Comparison of ENCODE assay signal across 8 cellular contexts in the genomic region with DNA sequence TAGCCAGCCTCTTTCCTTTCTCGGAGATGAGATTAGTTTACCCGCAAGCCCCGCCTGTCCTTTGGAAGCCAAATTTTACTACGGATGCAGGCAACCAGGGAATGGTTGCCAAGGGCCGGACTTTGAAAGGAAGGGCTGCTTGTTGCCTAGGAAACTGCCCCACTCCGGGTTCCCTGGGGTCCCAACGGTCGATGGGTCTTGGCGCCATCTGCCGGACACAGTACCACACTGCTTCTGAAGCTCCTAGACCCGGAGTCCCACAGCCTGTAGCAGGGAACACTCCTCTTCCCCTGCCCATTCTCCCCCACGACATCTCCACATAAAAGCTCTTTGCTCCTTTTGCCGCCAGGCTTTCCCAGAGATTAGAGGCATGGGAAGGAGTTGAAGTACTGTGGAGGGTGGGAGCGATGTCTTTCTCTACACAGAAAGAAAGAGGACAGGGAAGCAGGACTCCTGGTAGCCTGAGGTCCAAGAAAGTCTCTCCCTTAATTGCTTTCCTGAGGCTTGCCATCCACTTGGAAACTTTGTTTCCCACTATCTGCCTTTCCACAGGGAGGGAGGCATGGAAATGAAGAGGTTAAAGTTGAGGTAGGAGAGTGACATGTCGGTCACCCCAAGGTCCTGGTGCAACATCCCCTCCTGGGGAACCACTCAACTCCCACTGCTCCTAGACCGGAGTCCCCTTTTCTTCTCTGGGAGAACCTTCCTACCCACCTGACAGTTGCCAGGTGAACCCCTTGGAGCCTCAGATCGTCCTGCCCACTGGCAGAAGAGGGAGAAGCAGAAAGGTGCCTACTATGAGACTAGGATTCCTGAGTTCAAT. TPM values are rescaled to one million over a fixed set of nuclear protein-coding genes. Genes with fewer than 3 reads are reported as not detected.
A peak's percentile ranks its signal among the peaks of the same experiment; 100 is the strongest.
DNase-seq lines count a peak whose midpoint lies in the region; ATAC-seq, FAIRE-seq and TF ChIP-seq lines count a peak whose summit lies in the region.

No MANE protein-coding gene starts in this region.

- in situ Hi-C loops in GM23248 (cut with MboI), result no loop called here
- in situ Hi-C loops in astrocyte of the cerebellum (cut with HindIII; ENCODE audit: low sequenced_read_pairs), result no loop called here

- ATAC-seq in GM18517 (IDR thresholded peaks at IDR 0.05; ENCODE audit: unreplicated experiment), result no peak

- H4K20me1 ChIP-seq in GM23248 (ENCODE audit: insufficient read depth), result no peaks in the 10 kb centered on the region
- no peaks in the 10 kb centered on the region for H4K20me1 ChIP-seq in hepatocyte (ENCODE audit: insufficient read depth, poor library complexity, severe bottlenecking)

- H3K27me3 ChIP-seq in GM23248 (replicated peaks; ENCODE audit: insufficient read depth) (no peaks in the 10 kb centered on the region), hepatocyte (peaks cover 3% of the 10 kb centered on the region), small intestine (ENCODE audit: control insufficient read depth in 2 of 2, insufficient read depth in 2 of 2, low read length in 2 of 2) (no peaks in the 10 kb centered on the region)

- H3K9ac ChIP-seq in GM23248, result no peak overlapping the region

- TF ChIP-seq CTCF in astrocyte of the cerebellum (IDR thresholded peaks at IDR 0.05; ENCODE audit: low read depth, low read length, missing control alignments) (peak; percentile 87), hepatocyte (IDR thresholded peaks at IDR 0.05; ENCODE audit: poor library complexity) (peak; percentile 89)

- H3K27ac ChIP-seq in GM23248 (no peak overlapping the region), hepatocyte (no peak overlapping the region), small intestine (ENCODE audit: low read depth in 1 of 2, low read length in 1 of 2) (no peak overlapping the region)

- no peaks in the 10 kb centered on the region for H3K9me2 ChIP-seq in GM23248 (ENCODE audit: insufficient read depth)
- no peaks in the 10 kb centered on the region for H3K9me2 ChIP-seq in hepatocyte (replicated peaks; ENCODE audit: insufficient read depth)

- no peak for FAIRE-seq in small intestine (lab: Jason Lieb, UNC)

- no peaks in the 10 kb centered on the region for H3K4me1 ChIP-seq in GM23248 (ENCODE audit: insufficient read depth)
- H3K4me1 ChIP-seq in hepatocyte (ENCODE audit: insufficient read depth), result no peaks in the 10 kb centered on the region
- H3K4me1 ChIP-seq in small intestine (ENCODE audit: control insufficient read depth in 2 of 2, insufficient read depth in 1 of 2, low read depth in 1 of 2, low read length in 1 of 2), result no peaks in the 10 kb centered on the region

- H3K9me3 ChIP-seq in GM23248 (ENCODE audit: low read depth) (no peaks in the 10 kb centered on the region), hepatocyte (ENCODE audit: low read depth) (no peaks in the 10 kb centered on the region), small intestine (ENCODE audit: control insufficient read depth, low read depth) (no peaks in the 10 kb centered on the region)

- H3K36me3 ChIP-seq in GM23248 (ENCODE audit: low read depth) (no peaks in the 10 kb centered on the region), hepatocyte (replicated peaks; ENCODE audit: insufficient read depth, low read depth) (no peaks in the 10 kb centered on the region), small intestine (ENCODE audit: control insufficient read depth in 2 of 2, insufficient read depth in 2 of 2, low read length in 2 of 2) (no peaks in the 10 kb centered on the region)

- H2AFZ ChIP-seq in GM23248 (no peak overlapping the region), hepatocyte (no peak overlapping the region)

- 0 out of 2 replicates have a peak, but pooled peaks cover 7% of the 10 kb centered on the region for H3F3A ChIP-seq in GM23248 (ENCODE audit: insufficient read depth)

- H3K4me3 ChIP-seq in GM23248 (no peak overlapping the region), astrocyte of the cerebellum (ENCODE audit: low read depth, low read length) (no peak overlapping the region), hepatocyte (no peak overlapping the region), small intestine (ENCODE audit: low read depth in 1 of 2, low read length in 2 of 2) (no peak overlapping the region)

- DNase-seq in DMS53 treated with DMSO at 0.1 percent for 48 hours (lab: John Stamatoyannopoulos, UW; ENCODE audit: unreplicated experiment) (peak; percentile 70), GM23248 (peak; percentile 81), NCI-H1092 (lab: John Stamatoyannopoulos, UW) (peak; percentile 73), T-helper 2 cell (peak in 4 of 5 experiments; percentile 42 to 54 (median 48)), astrocyte of the cerebellum (ENCODE audit: low read depth) (peak; percentile 53), hepatocyte (ENCODE audit: low spot score) (peak; percentile 83), small intestine (peak; percentile 54)

- WGBS in GM23248 (ENCODE audit: low coverage in 1 of 2, low lambda C conversion rate in 2 of 2, missing lambda C conversion rate in 2 of 2), 2 experiments, result 8 to 10% methylated on average over 17 of the region's 17 CpGs
- WGBS in hepatocyte (ENCODE audit: low lambda C conversion rate, missing lambda C conversion rate), result 10% methylated on average over 17 of the region's 17 CpGs
- WGBS in small intestine, 3 donors, result 12 to 15% (median 14%) methylated on average over 17 of the region's 17 CpGs

- H3K79me2 ChIP-seq in GM23248 (ENCODE audit: insufficient read depth), result no peaks in the 10 kb centered on the region
- no peaks in the 10 kb centered on the region for H3K79me2 ChIP-seq in hepatocyte

- H3K4me2 ChIP-seq in GM23248 (ENCODE audit: unreplicated experiment) (no peak overlapping the region), hepatocyte (peak overlapping the region; percentile 42)

RNA-seq across cellular contexts. Expression of gene IMPDH1, which starts 21.9 kb away (rescaled TPM):
- 97.3 and 104 TPM in 2 replicates for total RNA-seq in GM23248 (2014; rRNA removed; shearing (Covaris generic))
- polyA plus RNA-seq in GM23248 (2016; fragmentation: Nextera tagmentation; extraction: Ambion mirVana), result 89.9 and 93.6 TPM in 2 replicates
- 30.4 and 34.7 TPM in 2 replicates for total RNA-seq in hepatocyte
- 63.5 and 70.5 TPM in 2 replicates for polyA plus RNA-seq in hepatocyte
- 10 to 100 TPM in 2 of 3 donors, 1 to 10 TPM in 1; 4.5 to 19.0 (median 11.3) TPM for polyA plus RNA-seq in small intestine

RNA-seq across cellular contexts. Expression of gene PRRT4, which starts 26.4 kb away (rescaled TPM):
- total RNA-seq in GM23248 (2014; rRNA removed; shearing (Covaris generic)), result not detected in 2 replicates
- polyA plus RNA-seq in GM23248 (2016; fragmentation: Nextera tagmentation; extraction: Ambion mirVana) (not detected in 2 replicates), hepatocyte (3.4 and 4.1 TPM in 2 replicates), small intestine (1 to 10 TPM in 1 of 3 donors, not detected in 2; 1.3 TPM)
- 1.2 and 2.2 TPM in 2 replicates for total RNA-seq in hepatocyte

RNA-seq across cellular contexts. Expression of gene RBM28, which starts 44.2 kb away (rescaled TPM):
- total RNA-seq in GM23248 (2014; rRNA removed; shearing (Covaris generic)), result 11.3 and 18.9 TPM in 2 replicates
- polyA plus RNA-seq in GM23248 (2016; fragmentation: Nextera tagmentation; extraction: Ambion mirVana) (25.7 and 29.1 TPM in 2 replicates), hepatocyte (26.4 and 32.2 TPM in 2 replicates), small intestine (10 to 100 TPM; 11.2 to 15.1 (median 14.1) TPM)
- 19.3 and 25.7 TPM in 2 replicates for total RNA-seq in hepatocyte
